Comparison of ENCODE assay signal across 23 cellular contexts in the genomic region with DNA sequence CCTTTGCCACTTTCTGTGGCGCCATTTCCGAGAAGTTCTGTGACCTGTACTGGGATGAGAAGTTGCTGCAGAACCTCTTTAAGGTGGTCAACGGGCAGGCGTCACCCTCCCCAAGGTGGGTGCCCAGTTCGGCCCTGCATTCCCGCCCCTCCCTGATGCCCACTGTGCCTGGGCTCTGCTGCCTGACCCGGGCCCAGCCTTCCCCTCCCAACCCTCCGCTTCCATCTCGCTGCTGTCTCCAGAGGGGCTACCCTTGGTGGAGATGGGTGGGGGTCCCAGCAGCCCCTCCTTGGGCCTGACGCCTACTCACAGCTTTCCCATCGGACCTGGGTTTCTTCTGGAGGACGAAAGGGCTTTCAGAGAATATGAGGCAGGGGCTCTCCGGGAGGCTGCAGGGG. TPM values are rescaled to one million over a fixed set of nuclear protein-coding genes. Genes with fewer than 3 reads are reported as not detected.
"Had no signal": no experiment of that assay in that cellular context is flagged by ENCODE, and none has a peak within 500 bp of the region (broad histone marks: within the 10 kb centered on the region; RNA-seq: fewer than 3 reads in every experiment).

No MANE protein-coding gene starts in this region.

- H3K4me3 ChIP-seq: MG63, SJSA1, SK-N-MC had no signal

- H3K9me3 ChIP-seq: MG63, SJSA1 had no signal

- ATAC-seq: HepG2 had no signal

- DNase-seq: IMR-90, Karpas-422, KG1, MG63, NCI-H1092, NCI-H1436, NCI-H187, NCI-H2029, NCI-H2081 treated with DMSO at 0.1 percent for 48 hours, NCI-H2171, NCI-H226, NCI-H446, NCI-H510A, NCI-H524 treated with DMSO at 0.1 percent for 48 hours, NCI-H69, NCI-H774, Right ventricle myocardium superior, RPMI8226, SIG-M5 had no signal

- H3K27ac ChIP-seq: SJSA1, SK-N-MC had no signal

- H3K36me3 ChIP-seq: MG63, SJSA1 had no signal

- H3K4me1 ChIP-seq: SJSA1 had no signal

- H3K27me3 ChIP-seq: MG63 had no signal

RNA-seq across cellular contexts. Expression of gene UTF1, which starts 30.5 kb away (rescaled TPM):
- total RNA-seq: HepG2, HT1080, IMR-90, Right ventricle myocardium superior, SJSA1 had no signal
- polyA plus RNA-seq: HepG2, IMR-90 had no signal

RNA-seq across cellular contexts. Expression of gene VENTX, which starts 38.2 kb away (rescaled TPM):
- total RNA-seq: HepG2, IMR-90, SJSA1 had no signal
- polyA plus RNA-seq: HepG2, IMR-90 had no signal

RNA-seq across cellular contexts. Expression of gene KNDC1, which starts 39.5 kb away (rescaled TPM):
- total RNA-seq: HepG2, HT1080, Right ventricle myocardium superior had no signal
